Comparison of ENCODE assay signal across 8 cellular contexts in genomic region chr6:1524040-1524480, GRCh38.
A peak's percentile ranks its signal among the peaks of the same experiment; 100 is the strongest.
DNase-seq lines count a peak whose midpoint lies in the region; ATAC-seq lines count a peak whose summit lies in the region.

No MANE protein-coding gene starts in this region.

- intact Hi-C loops in right cardiac atrium (cut with DNase I), result no loop called here

- H3K4me3 ChIP-seq in adipocyte (ENCODE audit: low read length), result peak overlapping the region; percentile 56
- H3K4me3 ChIP-seq in right cardiac atrium (ENCODE audit: low read length), result no peak overlapping the region
- H3K4me3 ChIP-seq in skeletal muscle satellite cell (ENCODE audit: low read length), result peak overlapping the region; percentile 53
- H3K4me3 ChIP-seq in SJCRH30, result no peak overlapping the region

- H3K27ac ChIP-seq in right cardiac atrium (ENCODE audit: low read length) (no peak overlapping the region), SJCRH30 (no peak overlapping the region)

- H3K9me3 ChIP-seq in adipocyte (ENCODE audit: control insufficient read depth, low read length), result no peaks in the 10 kb centered on the region
- no peaks in the 10 kb centered on the region for H3K9me3 ChIP-seq in right cardiac atrium (ENCODE audit: control insufficient read depth, low read length)
- no peaks in the 10 kb centered on the region for H3K9me3 ChIP-seq in skeletal muscle satellite cell (replicated peaks; ENCODE audit: low read length)
- no peaks in the 10 kb centered on the region for H3K9me3 ChIP-seq in SJCRH30 (replicated peaks)

- no peaks in the 10 kb centered on the region for H3K36me3 ChIP-seq in adipocyte (ENCODE audit: control insufficient read depth, insufficient read depth, low read length, severe bottlenecking)
- no peaks in the 10 kb centered on the region for H3K36me3 ChIP-seq in skeletal muscle satellite cell (ENCODE audit: insufficient read depth, low read length)
- no peaks in the 10 kb centered on the region for H3K36me3 ChIP-seq in SJCRH30

- H3K4me2 ChIP-seq in skeletal muscle satellite cell (ENCODE audit: low read length), result peak overlapping the region; percentile 66

- DNase-seq in ELF-1 (ENCODE audit: low read depth, low spot score), result peak; percentile 92
- peak; percentile 55 for DNase-seq in T follicular helper cell (ENCODE audit: low read depth)
- DNase-seq in adipocyte (ENCODE audit: low read depth), result no peak
- DNase-seq in right cardiac atrium, result peak; percentile 83 to 91 (median 89)
- DNase-seq in SJCRH30, result no peak

- ATAC-seq in right cardiac atrium (peak; percentile 73 to 81), HG02678 (IDR thresholded peaks at IDR 0.05; ENCODE audit: unreplicated experiment) (no peak), HG03097 (IDR thresholded peaks at IDR 0.05; ENCODE audit: low FRiP score, unreplicated experiment) (no peak)

- WGBS in right cardiac atrium, result 14% methylated on average over 37 of the region's 37 CpGs

- H3K4me1 ChIP-seq in adipocyte (ENCODE audit: control insufficient read depth, insufficient read depth, low read length) (peaks cover 25% of the 10 kb centered on the region), right cardiac atrium (ENCODE audit: control insufficient read depth, insufficient read depth, low read length) (no peaks in the 10 kb centered on the region), skeletal muscle satellite cell (ENCODE audit: control insufficient read depth, insufficient read depth, low read length) (peaks cover 18% of the 10 kb centered on the region), SJCRH30 (peaks cover 3% of the 10 kb centered on the region; the same call in 1 of the 2 replicates)

- H3K27me3 ChIP-seq in adipocyte (replicated peaks; ENCODE audit: control insufficient read depth, insufficient read depth, low read length), result peaks cover 22% of the 10 kb centered on the region
- H3K27me3 ChIP-seq in right cardiac atrium (ENCODE audit: control insufficient read depth, insufficient read depth), result no peaks in the 10 kb centered on the region
- H3K27me3 ChIP-seq in skeletal muscle satellite cell (ENCODE audit: control insufficient read depth, insufficient read depth, low read length), result peaks cover 27% of the 10 kb centered on the region
- no peaks in the 10 kb centered on the region for H3K27me3 ChIP-seq in SJCRH30

- H3K9ac ChIP-seq in adipocyte (ENCODE audit: low read length) (peak overlapping the region; percentile 60), skeletal muscle satellite cell (ENCODE audit: low read depth, low read length) (no peak overlapping the region)

Comparison
In these comparisons a context has a peak if more than half of its experiments do, and no peak if none do; other contexts are left out.
1. DNase-seq: peak in ELF-1 (single experiment), T follicular helper cell (single experiment) and right cardiac atrium (3 of 3); none in adipocyte (single experiment) and SJCRH30 (0 of 2).
2. H3K4me3 ChIP-seq: peak in adipocyte (single experiment) and skeletal muscle satellite cell (single experiment); none in right cardiac atrium (single experiment) and SJCRH30 (single experiment).
3. ATAC-seq: peak in right cardiac atrium (2 of 2); none in HG02678 (single experiment) and HG03097 (single experiment).